Comparison of ENCODE assay signal across 8 cellular contexts in the genomic region with DNA sequence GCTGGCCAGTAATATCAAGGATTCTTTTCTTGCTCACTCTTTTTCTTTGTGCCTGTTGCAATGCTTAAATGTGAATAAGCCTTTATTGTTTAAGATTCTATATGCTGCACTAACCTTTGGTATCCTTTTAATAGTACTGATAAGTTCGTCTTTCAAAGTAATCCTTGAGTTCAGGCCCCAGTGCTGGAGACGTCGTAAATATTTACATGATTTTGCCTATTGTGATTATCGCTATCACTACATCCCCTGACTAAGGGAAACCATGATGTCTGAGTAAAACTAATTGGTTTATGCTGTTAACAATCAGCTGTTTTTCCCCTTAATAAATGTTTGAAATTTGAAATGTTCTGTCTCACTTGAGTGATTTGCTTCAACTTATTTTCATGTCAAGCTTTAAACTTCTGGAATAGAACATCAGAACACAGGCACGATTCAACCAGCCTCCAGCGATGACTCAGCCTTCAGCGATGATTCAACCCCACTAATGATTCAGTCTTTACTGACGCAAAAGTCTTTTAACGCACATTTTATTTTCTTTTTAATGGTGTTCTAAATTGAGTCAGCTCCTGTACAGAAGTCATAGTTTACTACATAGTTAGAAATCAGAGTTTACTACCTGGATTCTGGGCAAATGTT. TPM values are rescaled to one million over a fixed set of nuclear protein-coding genes. Genes with fewer than 3 reads are reported as not detected.
DNase-seq lines count a peak whose midpoint lies in the region; ATAC-seq, FAIRE-seq and TF ChIP-seq lines count a peak whose summit lies in the region.

No MANE protein-coding gene starts in this region.

- CTCF ChIA-PET in OCI-LY7 (lab: Charles Lee; ENCODE audit: unreplicated experiment) = no interaction called here

- H3K4me3 ChIP-seq in sigmoid colon (peak overlapping the region in 1 of 4 donors; percentile 13), OCI-LY7 (ENCODE audit: low read depth, low read length, poor library complexity, severe bottlenecking) (no peak overlapping the region)

- intact Hi-C loops in sigmoid colon (cut with DNase I) = no loop called here
- intact Hi-C loops in OCI-LY7 (cut with micrococcal nuclease; ENCODE audit: unreplicated experiment) = no loop called here

- TF ChIP-seq CTCF in sigmoid colon (IDR thresholded peaks at IDR 0.05) (no peak), OCI-LY7 (conservative IDR thresholded peaks at IDR 0.05; ENCODE audit: low read length) (no peak)

- POLR2A ChIA-PET in OCI-LY7 (lab: Charles Lee) = interaction anchor here (0.8 kb wide), 1 partner anchor 22 kb away, joined by 3 read pairs; no protein-coding TSS in a partner anchor

- whole genome bisulfite sequencing in sigmoid colon, 2 donors = 67 to 69% methylated on average over 9 of the region's 9 CpGs

- H3K4me2 ChIP-seq in OCI-LY7 (ENCODE audit: low read length) = no peak overlapping the region

- TF ChIP-seq EP300 in sigmoid colon (IDR thresholded peaks at IDR 0.05) = no peak

- peak overlapping the region; percentile 53 to 75 (median 66) for H3K27ac ChIP-seq in sigmoid colon
- no peak overlapping the region for H3K27ac ChIP-seq in OCI-LY7 (ENCODE audit: low read depth, low read length, poor library complexity, severe bottlenecking)

- H3K4me1 ChIP-seq in sigmoid colon (peaks cover 0 to 39% (median 27%) of the 10 kb centered on the region in 4 donors), OCI-LY7 (ENCODE audit: insufficient read depth, low read length, poor library complexity, severe bottlenecking) (no peaks in the 10 kb centered on the region)

- no peaks in the 10 kb centered on the region for H3K79me2 ChIP-seq in OCI-LY7 (ENCODE audit: insufficient read depth, low read depth, low read length)

- no peaks in the 10 kb centered on the region for H4K20me1 ChIP-seq in OCI-LY7 (ENCODE audit: insufficient read depth, low read length)

- BruUV-seq in OCI-LY7 (replicated peaks; lab: Mats Ljungman, UMichigan) = no TSS peak

- H3K9me3 ChIP-seq in sigmoid colon = no peaks in the 10 kb centered on the region
- no peaks in the 10 kb centered on the region for H3K9me3 ChIP-seq in OCI-LY7 (ENCODE audit: low read length)

- DNase-seq in 8988T (peak; percentile 49), HTR-8/SVneo (ENCODE audit: insufficient read length, low spot score) (peak; percentile 81), sigmoid colon (peak; percentile 81), OCI-LY7 (ENCODE audit: low spot score) (no peak)
- DNase-seq in activated CD8-positive, alpha-beta memory T cell treated with anti-CD3 and anti-CD28 coated beads for 4 hours (ENCODE audit: low read depth in 2 of 2) = peak; percentile 36 to 54

- no peak for TF ChIP-seq POLR2A in sigmoid colon (IDR thresholded peaks at IDR 0.05)

- H3K36me3 ChIP-seq in sigmoid colon = peaks cover 0 to 7% (median 0%) of the 10 kb centered on the region in 4 donors
- H3K36me3 ChIP-seq in OCI-LY7 (ENCODE audit: insufficient read depth, low read length) = no peaks in the 10 kb centered on the region

- no peak overlapping the region for H2AFZ ChIP-seq in OCI-LY7 (ENCODE audit: low read length)

- H3K27me3 ChIP-seq in sigmoid colon = no peaks in the 10 kb centered on the region

- FAIRE-seq in HTR-8/SVneo (lab: Jason Lieb, UNC) = no peak

- ATAC-seq in esophagus mucosa = peak; percentile 63
- ATAC-seq in GM21723 (IDR thresholded peaks at IDR 0.05; ENCODE audit: unreplicated experiment) = no peak
- ATAC-seq in GM18519 (IDR thresholded peaks at IDR 0.05; ENCODE audit: low FRiP score, unreplicated experiment) = no peak

- no peaks in the 10 kb centered on the region for H3K9me2 ChIP-seq in OCI-LY7 (ENCODE audit: insufficient read depth, low read length)

RNA-seq across cellular contexts. Expression of a gene that starts 3.9 kb away (rescaled TPM):
- total RNA-seq in esophagus mucosa = 39.5 TPM
- 10 to 100 TPM; 12.2 to 58.1 (median 39.5) TPM for total RNA-seq in sigmoid colon
- polyA plus RNA-seq in sigmoid colon = 100 to 1,000 TPM; 110 to 318 (median 166) TPM
- not detected in 2 replicates for total RNA-seq in OCI-LY7 (2014; rRNA removed; shearing (Covaris generic))
- 13.9 and 18.2 TPM in 2 replicates for total RNA-seq in OCI-LY7 (2022)

RNA-seq across cellular contexts. Expression of a gene that starts 20.1 kb away (rescaled TPM):
- total RNA-seq in esophagus mucosa (16.7 TPM), sigmoid colon (10 to 100 TPM; 15.3 to 18.4 (median 17.6) TPM), OCI-LY7 (2022) (44.6 and 50.0 TPM in 2 replicates)
- 1 to 10 TPM; 4.9 to 8.5 (median 6.6) TPM for polyA plus RNA-seq in sigmoid colon
- total RNA-seq in OCI-LY7 (2014; rRNA removed; shearing (Covaris generic)) = 23.9 and 34.0 TPM in 2 replicates
